ENCODE assay signal across 12 cellular contexts in the genomic region with DNA sequence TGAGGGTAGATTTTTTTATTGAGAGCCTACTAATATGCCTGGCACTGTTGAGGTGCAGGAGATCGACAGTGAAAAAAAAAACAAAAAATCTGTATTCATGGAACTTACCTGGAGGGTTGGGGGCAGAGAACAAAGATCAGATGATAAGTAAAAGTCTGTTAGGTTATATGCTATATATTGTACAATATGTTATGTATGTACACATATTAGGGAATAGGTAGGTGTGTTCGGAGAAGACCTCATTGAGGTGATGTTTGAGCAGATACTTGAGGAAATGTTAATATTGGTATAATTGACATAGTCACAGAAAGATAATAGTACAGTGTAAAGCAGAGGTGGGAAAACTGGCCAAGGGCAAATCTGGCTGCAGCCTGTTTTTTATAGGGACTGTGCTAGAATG. TPM values are rescaled to one million over a fixed set of nuclear protein-coding genes. Genes with fewer than 3 reads are reported as not detected.
A peak's percentile ranks its signal among the peaks of the same experiment; 100 is the strongest.
DNase-seq lines count a peak whose midpoint lies in the region; ATAC-seq and TF ChIP-seq lines count a peak whose summit lies in the region.
"Had no signal": no experiment of that assay in that cellular context is flagged by ENCODE, and none has a peak within 500 bp of the region (broad histone marks: within the 10 kb centered on the region; RNA-seq: fewer than 3 reads in every experiment).

No MANE protein-coding gene starts in this region.

- H3K36me3 ChIP-seq in left ventricle myocardium inferior (peaks cover 14% of the 10 kb centered on the region), heart left ventricle (peaks cover 0 to 31% (median 21%) of the 10 kb centered on the region in 9 donors), lower lobe of right lung (peaks cover 29% of the 10 kb centered on the region), vagina (peaks cover 0 to 6% of the 10 kb centered on the region in 2 donors)

- ATAC-seq in heart left ventricle, result no peak
- no peak for ATAC-seq in activated T-helper 17 cell treated with anti-CD3 and anti-CD28 coated beads, Interleukin-2, amount 50 U/mL, for 72 hours (replicated peaks)
- peak in 1 of 2 donors; percentile 10 for ATAC-seq in lower lobe of right lung
- ATAC-seq in HG03139 (IDR thresholded peaks at IDR 0.05; ENCODE audit: unreplicated experiment), result no peak

- TF ChIP-seq CTCF in left ventricle myocardium inferior (IDR thresholded peaks at IDR 0.05; ENCODE audit: borderline replicate concordance) (no peak), heart left ventricle (IDR thresholded peaks at IDR 0.05) (no peak), lower lobe of right lung (IDR thresholded peaks at IDR 0.05) (no peak), vagina (IDR thresholded peaks at IDR 0.05) (no peak)

- peaks cover 57% of the 10 kb centered on the region for H3K4me1 ChIP-seq in left ventricle myocardium inferior
- H3K4me1 ChIP-seq in heart left ventricle, result peaks cover 10 to 58% (median 44%) of the 10 kb centered on the region in 12 donors
- H3K4me1 ChIP-seq in lower lobe of right lung, result peaks cover 55% of the 10 kb centered on the region
- peaks cover 52% of the 10 kb centered on the region for H3K4me1 ChIP-seq in vagina

- no peaks in the 10 kb centered on the region for H3K27me3 Mint-ChIP-seq in activated T-helper 17 cell treated with anti-CD3 and anti-CD28 coated beads, Interleukin-2, amount 50 U/mL, for 72 hours

- peaks cover 80% of the 10 kb centered on the region for H3K36me3 Mint-ChIP-seq in activated T-helper 17 cell treated with anti-CD3 and anti-CD28 coated beads, Interleukin-2, amount 50 U/mL, for 72 hours (ENCODE audit: low read depth)

- no peak for TF ChIP-seq POLR2A in heart left ventricle (IDR thresholded peaks at IDR 0.05)
- TF ChIP-seq POLR2A in vagina (IDR thresholded peaks at IDR 0.05), result no peak

- H3K4me3 Mint-ChIP-seq in activated T-helper 17 cell treated with anti-CD3 and anti-CD28 coated beads, Interleukin-2, amount 50 U/mL, for 72 hours, result peak overlapping the region; percentile 91

- H3K9me3 ChIP-seq in left ventricle myocardium inferior (replicated peaks) (no peaks in the 10 kb centered on the region), heart left ventricle (no peaks in the 10 kb centered on the region), lower lobe of right lung (no peaks in the 10 kb centered on the region), vagina (no peaks in the 10 kb centered on the region)
- H3K9me3 ChIP-seq: ascending aorta had no signal

- no peak overlapping the region for H3K4me3 ChIP-seq in left ventricle myocardium inferior
- peak overlapping the region in 2 of 12 donors; percentile 77 to 99 for H3K4me3 ChIP-seq in heart left ventricle
- H3K4me3 ChIP-seq in lower lobe of right lung, result peak overlapping the region; percentile 9
- H3K4me3 ChIP-seq in vagina, result peak overlapping the region in 1 of 2 donors; percentile 11
- H3K4me3 ChIP-seq: lung had no signal

- peaks cover 22% of the 10 kb centered on the region for H3K4me1 Mint-ChIP-seq in activated T-helper 17 cell treated with anti-CD3 and anti-CD28 coated beads, Interleukin-2, amount 50 U/mL, for 72 hours

- no peak for DNase-seq in left ventricle myocardium inferior
- no peak for DNase-seq in heart left ventricle
- no peak for DNase-seq in lower lobe of right lung
- DNase-seq in vagina (ENCODE audit: extremely low spot score in 2 of 2), result no peak
- DNase-seq in DMS 273 treated with DMSO at 0.1 percent for 48 hours (lab: John Stamatoyannopoulos, UW), result no peak
- no peak for DNase-seq in SKM-1 treated with dmso at 0.1 percent for 144 hours (lab: John Stamatoyannopoulos, UW; ENCODE audit: unreplicated experiment)
- DNase-seq: NCI-H748 treated with DMSO at 0.1 percent for 48 hours had no signal

- H3K27me3 ChIP-seq in left ventricle myocardium inferior (ENCODE audit: low read depth), result no peaks in the 10 kb centered on the region
- no peaks in the 10 kb centered on the region for H3K27me3 ChIP-seq in heart left ventricle
- no peaks in the 10 kb centered on the region for H3K27me3 ChIP-seq in lower lobe of right lung (ENCODE audit: low read depth)
- no peaks in the 10 kb centered on the region for H3K27me3 ChIP-seq in vagina
- H3K27me3 ChIP-seq: ascending aorta had no signal

- intact Hi-C loops in left ventricle myocardium inferior (cut with micrococcal nuclease), result no loop called here
- intact Hi-C loops in heart left ventricle (cut with DNase I), result loop anchor here in 4 of 10 donors (5.0 to 10.0 kb wide), 4 partner anchors 49 to 636 kb away; partner anchors contain the start of gene MAP4K5 (in 1 of the 4)
- intact Hi-C loops in lower lobe of right lung (cut with DNase I), result no loop called here
- intact Hi-C loops in vagina (cut with DNase I), result loop anchor here (10.0 kb wide), 1 partner anchor 206 kb away; no protein-coding TSS in a partner anchor

- WGBS in heart left ventricle, 4 donors, result 75 to 95% (median 92%) methylated on average over 2 of the region's 2 CpGs

- no peaks in the 10 kb centered on the region for H3K9me3 Mint-ChIP-seq in activated T-helper 17 cell treated with anti-CD3 and anti-CD28 coated beads, Interleukin-2, amount 50 U/mL, for 72 hours

- peak overlapping the region; percentile 100 for H3K27ac ChIP-seq in left ventricle myocardium inferior (replicated peaks)
- peak overlapping the region in 6 of 12 donors; percentile 1 to 100 (median 35) for H3K27ac ChIP-seq in heart left ventricle
- H3K27ac ChIP-seq in lower lobe of right lung, result peak overlapping the region; percentile 28
- peak overlapping the region; percentile 100 for H3K27ac ChIP-seq in vagina
- H3K27ac ChIP-seq: C4-2B had no signal

- H3K27ac Mint-ChIP-seq in activated T-helper 17 cell treated with anti-CD3 and anti-CD28 coated beads, Interleukin-2, amount 50 U/mL, for 72 hours, result peak overlapping the region; percentile 100

RNA-seq across cellular contexts. Expression of gene ARF6, which starts 5.6 kb away (rescaled TPM):
- total RNA-seq in left ventricle myocardium inferior, result 24.4 TPM
- 10 to 100 TPM; 20.8 to 49.3 (median 27.4) TPM for total RNA-seq in heart left ventricle
- 10 to 100 TPM; 12.0 to 29.2 TPM for polyA plus RNA-seq in heart left ventricle
- 100 to 1,000 TPM; 161 to 163 TPM for total RNA-seq in activated T-helper 17 cell treated with anti-CD3 and anti-CD28 coated beads, Interleukin-2, amount 50 U/mL, for 72 hours
- total RNA-seq in lower lobe of right lung, result 65.3 TPM
- 48.6 TPM for total RNA-seq in vagina

RNA-seq across cellular contexts. Expression of gene NEMF, which starts 45.9 kb away (rescaled TPM):
- total RNA-seq in left ventricle myocardium inferior, result 52.7 TPM
- total RNA-seq in heart left ventricle, result 10 to 100 TPM; 26.7 to 69.7 (median 52.8) TPM
- 10 to 100 TPM; 30.5 to 33.3 TPM for polyA plus RNA-seq in heart left ventricle
- 10 to 100 TPM; 79.9 to 86.6 TPM for total RNA-seq in activated T-helper 17 cell treated with anti-CD3 and anti-CD28 coated beads, Interleukin-2, amount 50 U/mL, for 72 hours
- total RNA-seq in lower lobe of right lung, result 66.1 TPM
- 77.8 TPM for total RNA-seq in vagina
